8 cellular contexts compared by ENCODE assay signal in genomic region chr5:133611357-133612020, GRCh38. TPM values are rescaled to one million over a fixed set of nuclear protein-coding genes. Genes with fewer than 3 reads are reported as not detected.
DNase-seq lines count a peak whose midpoint lies in the region; ATAC-seq and TF ChIP-seq lines count a peak whose summit lies in the region.

No MANE protein-coding gene starts in this region.

- H3K36me3 Mint-ChIP-seq in brain, result no peaks in the 10 kb centered on the region
- no peaks in the 10 kb centered on the region for H3K36me3 Mint-ChIP-seq in HFFc6 (ENCODE audit: low read depth)

- H3K9me3 Mint-ChIP-seq in brain, result peaks cover 0 to 4% (median 0%) of the 10 kb centered on the region in 5 experiments
- peaks cover 4% of the 10 kb centered on the region; the same call in 1 of the 2 replicates for H3K9me3 Mint-ChIP-seq in HFFc6

- H3K9ac ChIP-seq in muscle layer of colon (ENCODE audit: low read length), result no peak overlapping the region

- H3K4me1 ChIP-seq in BE2C, result peaks cover 9% of the 10 kb centered on the region
- 0 out of 2 replicates have a peak, but pooled peaks cover 4% of the 10 kb centered on the region for H3K4me1 ChIP-seq in HAP-1
- H3K4me1 ChIP-seq in muscle layer of colon (ENCODE audit: insufficient read depth, low read length), result peaks cover 14% of the 10 kb centered on the region

- no peak for TF ChIP-seq CTCF in BE2C (IDR thresholded peaks at IDR 0.05; ENCODE audit: low read depth, low read length)
- no peak for TF ChIP-seq CTCF in brain (conservative IDR thresholded peaks at IDR 0.05)
- TF ChIP-seq CTCF in HFFc6 (IDR thresholded peaks at IDR 0.05), result no peak

- DNase-seq in BE2C (peak; percentile 29), HAP-1 (ENCODE audit: low spot score in 2 of 2) (no peak), HPDE6-E6E7 (ENCODE audit: extremely low spot score) (no peak), HFFc6 (no peak), NCI-H446 (lab: John Stamatoyannopoulos, UW) (no peak)

- H3K27me3 Mint-ChIP-seq in brain (peaks cover 83% of the 10 kb centered on the region), HFFc6 (ENCODE audit: insufficient read depth) (peaks cover 32% of the 10 kb centered on the region)

- ATAC-seq in HG02588 (IDR thresholded peaks at IDR 0.05; ENCODE audit: unreplicated experiment), result no peak

- H3K36me3 ChIP-seq in BE2C, result no peaks in the 10 kb centered on the region
- H3K36me3 ChIP-seq in HAP-1 (replicated peaks), result no peaks in the 10 kb centered on the region
- H3K36me3 ChIP-seq in muscle layer of colon (ENCODE audit: insufficient read depth, low read length), result no peaks in the 10 kb centered on the region

- peak overlapping the region; percentile 82 to 86 (median 84) for H3K4me3 Mint-ChIP-seq in brain
- no peak overlapping the region for H3K4me3 Mint-ChIP-seq in HFFc6

- H3K4me3 ChIP-seq in BE2C (ENCODE audit: low read depth, low read length) (peak overlapping the region; percentile 55), HAP-1 (peak overlapping the region; percentile 11), muscle layer of colon (ENCODE audit: low read depth in 1 of 2, low read length in 2 of 2) (peak overlapping the region; percentile 38 to 53)

- H3K27ac ChIP-seq in muscle layer of colon (ENCODE audit: low read depth, low read length), result no peak overlapping the region

- no peaks in the 10 kb centered on the region for H3K9me3 ChIP-seq in BE2C
- no peaks in the 10 kb centered on the region for H3K9me3 ChIP-seq in HAP-1
- H3K9me3 ChIP-seq in muscle layer of colon (ENCODE audit: low read length), result no peaks in the 10 kb centered on the region

- peak overlapping the region in 1 of 5 experiments; percentile 27 for H3K27ac Mint-ChIP-seq in brain
- no peak overlapping the region for H3K27ac Mint-ChIP-seq in HFFc6

- H3K27me3 ChIP-seq in BE2C (peaks cover 40% of the 10 kb centered on the region), HAP-1 (ENCODE audit: low read depth) (peaks cover 28% of the 10 kb centered on the region), muscle layer of colon (ENCODE audit: control insufficient read depth in 1 of 2, insufficient read depth in 2 of 2, low read length in 2 of 2) (peaks cover 39 to 42% of the 10 kb centered on the region in 2 donors)

- in situ Hi-C loops in HAP-1 (cut with MboI; ENCODE audit: low sequenced_read_pairs), result no loop called here

- H3K4me1 Mint-ChIP-seq in brain (peaks cover 24% of the 10 kb centered on the region), HFFc6 (ENCODE audit: low read depth) (no peaks in the 10 kb centered on the region)

RNA-seq across cellular contexts. Expression of gene FSTL4, which starts 0.9 kb away (rescaled TPM):
- 1.3 TPM for polyA plus RNA-seq in BE2C (2012; ENCODE audit: insufficient read depth, insufficient read length, low read depth)
- 7.9 TPM for polyA plus RNA-seq in brain (ENCODE audit: insufficient read depth, low read depth, low replicate concordance)
- not detected for total RNA-seq in HFFc6 (2021; fragmentation: NEBNext Ultra II Directional; extraction: Animal tissue kit (Norgen Biotek cat#: 25700))
